ENCODE assay signal across 20 cellular contexts in genomic region chr20:24533449-24533848, GRCh38.
"Had no signal": no experiment of that assay in that cellular context is flagged by ENCODE, and none has a peak within 500 bp of the region (broad histone marks: within the 10 kb centered on the region; RNA-seq: fewer than 3 reads in every experiment).

No MANE protein-coding gene starts in this region.

- H3K4me3 Mint-ChIP-seq: activated CD8-positive, alpha-beta memory T cell treated with anti-CD3 and anti-CD28 coated beads, Interleukin-2, amount 10 ng/mL, durations not matched to agents 7 days and 5 days; activated naive CD4-positive, alpha-beta T cell treated with anti-CD3 and anti-CD28 coated beads, Interleukin-2, amount 50 U/mL, for 24 hours; nephron progenitor cell had no signal

- H3K36me3 ChIP-seq: adrenal gland, cardiac muscle cell, gastroesophageal sphincter, heart right ventricle, lower lobe of right lung, stomach had no signal

- H3K4me1 Mint-ChIP-seq: activated CD8-positive, alpha-beta memory T cell treated with anti-CD3 and anti-CD28 coated beads, Interleukin-2, amount 10 ng/mL, durations not matched to agents 7 days and 5 days; activated naive CD4-positive, alpha-beta T cell treated with anti-CD3 and anti-CD28 coated beads, Interleukin-2, amount 50 U/mL, for 24 hours; nephron progenitor cell had no signal

- H3K9me3 Mint-ChIP-seq: activated naive CD4-positive, alpha-beta T cell treated with anti-CD3 and anti-CD28 coated beads, Interleukin-2, amount 50 U/mL, for 24 hours; nephron progenitor cell had no signal

- H3K36me3 Mint-ChIP-seq: activated CD8-positive, alpha-beta memory T cell treated with anti-CD3 and anti-CD28 coated beads, Interleukin-2, amount 10 ng/mL, durations not matched to agents 7 days and 5 days; activated naive CD4-positive, alpha-beta T cell treated with anti-CD3 and anti-CD28 coated beads, Interleukin-2, amount 50 U/mL, for 24 hours had no signal

- H3K27ac Mint-ChIP-seq: activated CD8-positive, alpha-beta memory T cell treated with anti-CD3 and anti-CD28 coated beads, Interleukin-2, amount 10 ng/mL, durations not matched to agents 7 days and 5 days; activated naive CD4-positive, alpha-beta T cell treated with anti-CD3 and anti-CD28 coated beads, Interleukin-2, amount 50 U/mL, for 24 hours; activated T-helper 2 cell treated with anti-CD3 and anti-CD28 coated beads, Interferon-gamma antibody, Interleukin-2, Interleukin-4, amounts not matched to agents 10 μg/mL and 5 μg/mL and 100 μg/mL, durations not matched to agents 14 hours and 24 hours and 36 hours; nephron progenitor cell had no signal

- H3K4me3 ChIP-seq: adrenal gland, cardiac muscle cell, dorsolateral prefrontal cortex, gastroesophageal sphincter, heart right ventricle, lower lobe of right lung, psoas muscle, stomach had no signal

- H3K27ac ChIP-seq: adrenal gland, cardiac muscle cell, gastroesophageal sphincter, heart right ventricle, lower lobe of right lung, psoas muscle, stomach had no signal

- H3K9me3 ChIP-seq: adrenal gland, gastroesophageal sphincter, heart right ventricle, lower lobe of right lung, psoas muscle, stomach had no signal

- ATAC-seq: activated CD8-positive, alpha-beta memory T cell treated with anti-CD3 and anti-CD28 coated beads, Interleukin-2, amount 10 ng/mL, durations not matched to agents 7 days and 5 days; gastroesophageal sphincter; left colon; psoas muscle; sciatic nerve had no signal

- H3K27me3 Mint-ChIP-seq: activated CD8-positive, alpha-beta memory T cell treated with anti-CD3 and anti-CD28 coated beads, Interleukin-2, amount 10 ng/mL, durations not matched to agents 7 days and 5 days had no signal

- FAIRE-seq: endometrium, islet of Langerhans had no signal

- DNase-seq: activated CD4-positive, alpha-beta T cell treated with anti-CD3 and anti-CD28 coated beads, Interleukin-2, amount 50 U/mL, for 48 hours; activated CD4-positive, CD25-positive, alpha-beta regulatory T cell treated with anti-CD3 and anti-CD28 coated beads, Interleukin-2, amount 50 U/mL, for 72 hours; activated CD8-positive, alpha-beta memory T cell treated with anti-CD3 and anti-CD28 coated beads, Interleukin-2, amount 10 ng/mL, durations not matched to agents 7 days and 5 days; activated T-cell treated with anti-CD3 and anti-CD28 coated beads, Interleukin-2, amount 50 U/mL, for 1 hour; adrenal gland; dorsolateral prefrontal cortex; heart right ventricle; left colon; lower lobe of right lung; nephron progenitor cell; psoas muscle; stomach; T-helper 9 cell had no signal

- H3K4me1 ChIP-seq: adrenal gland, gastroesophageal sphincter, heart right ventricle, lower lobe of right lung, psoas muscle, stomach had no signal

- H3K27me3 ChIP-seq: adrenal gland, cardiac muscle cell, dorsolateral prefrontal cortex, heart right ventricle, stomach had no signal
